ENCODE assay signal across 1 cellular context in the genomic region with DNA sequence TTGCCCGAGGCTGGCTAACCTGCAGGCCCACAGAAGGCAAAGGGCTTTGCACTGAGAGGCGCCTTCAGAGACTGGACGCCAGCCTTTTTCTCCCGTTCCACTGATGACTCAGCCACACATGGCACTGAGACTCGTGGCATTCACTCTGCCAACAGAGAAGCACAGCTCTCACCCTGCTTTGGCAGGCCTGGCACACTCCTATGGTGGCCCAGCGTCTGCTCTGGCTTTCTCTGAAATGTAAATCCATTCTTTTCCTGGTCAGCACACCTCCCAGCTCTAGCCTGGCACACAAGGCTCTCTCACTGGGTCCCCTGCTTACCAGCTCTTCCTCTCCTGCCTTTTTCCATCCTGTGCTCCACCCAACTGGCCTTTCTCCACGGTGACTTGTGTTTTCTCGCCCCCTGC.
TF ChIP-seq lines count a peak whose summit lies in the region.

No MANE protein-coding gene starts in this region.

TF ChIP-seq in A549, 52 proteins besides CTCF, POLR2A, EP300 and RAD21 (continued from another document):
- TF ChIP-seq, protein P1, sequence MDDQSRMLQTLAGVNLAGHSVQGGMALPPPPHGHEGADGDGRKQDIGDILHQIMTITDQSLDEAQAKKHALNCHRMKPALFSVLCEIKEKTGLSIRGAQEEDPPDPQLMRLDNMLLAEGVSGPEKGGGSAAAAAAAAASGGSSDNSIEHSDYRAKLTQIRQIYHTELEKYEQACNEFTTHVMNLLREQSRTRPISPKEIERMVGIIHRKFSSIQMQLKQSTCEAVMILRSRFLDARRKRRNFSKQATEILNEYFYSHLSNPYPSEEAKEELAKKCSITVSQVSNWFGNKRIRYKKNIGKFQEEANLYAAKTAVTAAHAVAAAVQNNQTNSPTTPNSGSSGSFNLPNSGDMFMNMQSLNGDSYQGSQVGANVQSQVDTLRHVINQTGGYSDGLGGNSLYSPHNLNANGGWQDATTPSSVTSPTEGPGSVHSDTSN (IDR thresholded peaks at IDR 0.05): no peak
- no peak for TF ChIP-seq CEBPB (IDR thresholded peaks at IDR 0.05)
- TF ChIP-seq, protein P2, sequence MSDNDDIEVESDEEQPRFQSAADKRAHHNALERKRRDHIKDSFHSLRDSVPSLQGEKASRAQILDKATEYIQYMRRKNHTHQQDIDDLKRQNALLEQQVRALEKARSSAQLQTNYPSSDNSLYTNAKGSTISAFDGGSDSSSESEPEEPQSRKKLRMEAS (IDR thresholded peaks at IDR 0.05): peak; percentile 89
- peak; percentile 90 for TF ChIP-seq MYC (IDR thresholded peaks at IDR 0.05; ENCODE audit: borderline replicate concordance, low read length)
- TF ChIP-seq KDM1A (IDR thresholded peaks at IDR 0.05; ENCODE audit: low read depth): no peak
